ENCODE assay signal across 8 cellular contexts in genomic region chr6:160519603-160520042, GRCh38.
DNase-seq lines count a peak whose midpoint lies in the region; ATAC-seq and TF ChIP-seq lines count a peak whose summit lies in the region.

No MANE protein-coding gene starts in this region.

- H3K36me3 ChIP-seq in SJCRH30 (no peaks in the 10 kb centered on the region), esophagus squamous epithelium (no peaks in the 10 kb centered on the region), parathyroid adenoma (ENCODE audit: control insufficient read depth, insufficient read depth, low read length) (no peaks in the 10 kb centered on the region)

- no peak for TF ChIP-seq POLR2A in esophagus squamous epithelium (IDR thresholded peaks at IDR 0.05)

- H3K79me2 ChIP-seq in parathyroid adenoma: no peaks in the 10 kb centered on the region

- H3K9ac ChIP-seq in parathyroid adenoma: no peak overlapping the region

- H3K4me3 ChIP-seq in SJCRH30 (peak overlapping the region; percentile 63), esophagus squamous epithelium (peak overlapping the region; percentile 60 to 85 (median 71)), parathyroid adenoma (ENCODE audit: low read depth, low read length) (peak overlapping the region; percentile 73)

- WGBS in esophagus squamous epithelium, 2 donors: 22 to 27% methylated on average over 8 of the region's 8 CpGs

- TF ChIP-seq CTCF in esophagus squamous epithelium (IDR thresholded peaks at IDR 0.05) (peak in 5 of 6 experiments; percentile 79 to 91 (median 88)), parathyroid adenoma (IDR thresholded peaks at IDR 0.05) (peak; percentile 97)

- intact Hi-C loops in esophagus squamous epithelium (cut with DNase I): no loop called here

- peaks cover 4% of the 10 kb centered on the region; the same call in 1 of the 2 replicates for H3K27me3 ChIP-seq in SJCRH30
- H3K27me3 ChIP-seq in esophagus squamous epithelium: no peaks in the 10 kb centered on the region
- no peaks in the 10 kb centered on the region for H3K27me3 ChIP-seq in parathyroid adenoma (ENCODE audit: control insufficient read depth, insufficient read depth, low read length)

- peak overlapping the region; percentile 19; the same call in 1 of the 2 replicates for H3K27ac ChIP-seq in SJCRH30
- H3K27ac ChIP-seq in esophagus squamous epithelium: peak overlapping the region in 3 of 4 donors; percentile 76 to 87 (median 81)
- peak overlapping the region; percentile 37 for H3K27ac ChIP-seq in parathyroid adenoma

- H3K4me1 ChIP-seq in SJCRH30: peaks cover 3% of the 10 kb centered on the region; the same call in 1 of the 2 replicates
- H3K4me1 ChIP-seq in esophagus squamous epithelium: peaks cover 0 to 15% (median 0%) of the 10 kb centered on the region in 3 donors
- peaks cover 7% of the 10 kb centered on the region for H3K4me1 ChIP-seq in parathyroid adenoma

- H3K9me3 ChIP-seq in SJCRH30 (replicated peaks) (0 out of 2 replicates have a peak, but pooled peaks cover 3% of the 10 kb centered on the region), esophagus squamous epithelium (no peaks in the 10 kb centered on the region), parathyroid adenoma (ENCODE audit: control insufficient read depth, low read length) (no peaks in the 10 kb centered on the region)

- peak in 2 of 3 donors; percentile 31 to 52 for DNase-seq in stimulated activated CD4-positive, alpha-beta T cell treated with anti-CD3 and anti-CD28 coated beads, TNF-alpha, amount 100 ng/mL, for 1 hour (ENCODE audit: low read depth in 3 of 3, low spot score in 1 of 3)
- no peak for DNase-seq in stimulated activated CD4-positive, alpha-beta T cell treated with anti-CD3 and anti-CD28 coated beads, Interleukin-4, amount 100 ng/mL, for 4 hours
- DNase-seq in SJCRH30 (no peak), esophagus squamous epithelium (lab: John Stamatoyannopoulos, UW) (no peak), NCI-H69 (lab: John Stamatoyannopoulos, UW) (no peak)

- peak; percentile 80 for ATAC-seq in HG02870 (IDR thresholded peaks at IDR 0.05; ENCODE audit: unreplicated experiment)
- no peak for ATAC-seq in HG02884 (IDR thresholded peaks at IDR 0.05; ENCODE audit: unreplicated experiment)

- peak overlapping the region; percentile 99 for H3K4me2 ChIP-seq in parathyroid adenoma (ENCODE audit: low read length)

- peak overlapping the region; percentile 96 for H2AFZ ChIP-seq in parathyroid adenoma

Comparison
In these comparisons a context has a peak if more than half of its experiments do, and no peak if none do; other contexts are left out.
1. DNase-seq: peak in stimulated activated CD4-positive, alpha-beta T cell treated with anti-CD3 and anti-CD28 coated beads, TNF-alpha, amount 100 ng/mL, for 1 hour (2 of 3); none in stimulated activated CD4-positive, alpha-beta T cell treated with anti-CD3 and anti-CD28 coated beads, Interleukin-4, amount 100 ng/mL, for 4 hours (0 of 2), SJCRH30 (0 of 2), esophagus squamous epithelium (single experiment) and NCI-H69 (single experiment).
2. H3K27ac ChIP-seq: peak in every context shown above with its lines; median percentile 81 in esophagus squamous epithelium; 37 in parathyroid adenoma; 19 in SJCRH30.
3. Peak in every context shown above with its lines, with median percentiles within 50 percentile points of each other: H3K4me3 ChIP-seq.